In the genomic region with DNA sequence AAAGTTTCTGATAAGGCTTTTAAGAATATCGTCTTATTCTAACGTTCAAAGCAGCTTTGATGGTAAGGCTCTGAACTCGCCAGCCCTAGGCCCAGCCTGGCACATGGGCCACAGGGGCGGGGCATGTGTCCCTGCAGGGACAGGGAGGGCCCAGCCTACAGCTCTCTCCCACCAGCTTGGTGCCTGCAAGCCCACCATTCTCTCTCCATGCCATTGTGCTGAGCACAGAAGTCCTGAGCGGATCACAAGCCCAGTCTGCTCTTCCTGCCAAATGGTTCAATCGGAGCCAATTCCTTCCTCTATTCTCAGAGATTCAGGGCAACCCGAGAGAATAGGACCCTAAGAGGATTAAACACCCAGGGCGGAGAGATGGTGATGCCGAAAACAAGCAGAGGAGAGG, we compare ENCODE assay signal across 20 cellular contexts. TPM values are rescaled to one million over a fixed set of nuclear protein-coding genes. Genes with fewer than 3 reads are reported as not detected.
DNase-seq lines count a peak whose midpoint lies in the region; ATAC-seq, FAIRE-seq and TF ChIP-seq lines count a peak whose summit lies in the region.
"Had no signal": no experiment of that assay in that cellular context is flagged by ENCODE, and none has a peak within 500 bp of the region (broad histone marks: within the 10 kb centered on the region; RNA-seq: fewer than 3 reads in every experiment).

No MANE protein-coding gene starts in this region.

- peak overlapping the region; percentile 78 for H3K4me3 ChIP-seq in adipocyte (ENCODE audit: low read length)
- no peak overlapping the region for H3K4me3 ChIP-seq in esophagus squamous epithelium
- no peak overlapping the region for H3K4me3 ChIP-seq in lung
- H3K4me3 ChIP-seq: transverse colon had no signal

- no peaks in the 10 kb centered on the region for H3K36me3 Mint-ChIP-seq in activated CD8-positive, alpha-beta T cell treated with anti-CD3 and anti-CD28 coated beads for 36 hours (ENCODE audit: low read depth)
- H3K36me3 Mint-ChIP-seq: naive thymus-derived CD4-positive, alpha-beta T cell; stimulated activated effector memory CD8-positive, alpha-beta T cell treated with anti-CD3 and anti-CD28 coated beads, Interleukin-12 subunit alpha, Interleukin-12 subunit beta, amount 100 ng/mL, for 72 hours had no signal

- ATAC-seq in lung (ENCODE audit: insufficient read depth, low FRiP score) (no peak), GM21786 (IDR thresholded peaks at IDR 0.05; ENCODE audit: unreplicated experiment) (no peak)
- no peak for ATAC-seq in activated CD8-positive, alpha-beta T cell treated with anti-CD3 and anti-CD28 coated beads for 36 hours
- ATAC-seq: naive thymus-derived CD4-positive, alpha-beta T cell; stimulated activated effector memory CD8-positive, alpha-beta T cell treated with anti-CD3 and anti-CD28 coated beads, Interleukin-12 subunit alpha, Interleukin-12 subunit beta, amount 100 ng/mL, for 72 hours had no signal

- POLR2A ChIA-PET in activated CD8-positive, alpha-beta T cell treated with anti-CD3 and anti-CD28 coated beads for 36 hours (lab: Charles Lee) = no interaction called here

- no peak for FAIRE-seq in urothelium cell line (lab: Jason Lieb, UNC)
- FAIRE-seq: endometrium, GM18507 had no signal

- H3K9ac ChIP-seq in adipocyte (ENCODE audit: low read length) = peak overlapping the region; percentile 48

- no peak overlapping the region for H3K27ac Mint-ChIP-seq in activated CD8-positive, alpha-beta T cell treated with anti-CD3 and anti-CD28 coated beads for 36 hours
- H3K27ac Mint-ChIP-seq: activated CD4-positive, alpha-beta T cell treated with anti-CD3 and anti-CD28 coated beads, Interleukin-2, amount 10 ng/mL, durations not matched to agents 24 days and 14 days; naive thymus-derived CD4-positive, alpha-beta T cell; progenitor cell of endocrine pancreas; stimulated activated effector memory CD8-positive, alpha-beta T cell treated with anti-CD3 and anti-CD28 coated beads, Interleukin-12 subunit alpha, Interleukin-12 subunit beta, amount 100 ng/mL, for 72 hours had no signal

- peaks cover 19% of the 10 kb centered on the region for H3K4me1 ChIP-seq in adipocyte (ENCODE audit: control insufficient read depth, insufficient read depth, low read length)
- H3K4me1 ChIP-seq in esophagus squamous epithelium = peaks cover 3 to 27% (median 7%) of the 10 kb centered on the region in 3 donors
- peaks cover 0 to 8% of the 10 kb centered on the region in 2 donors for H3K4me1 ChIP-seq in lung (ENCODE audit: control insufficient read depth in 2 of 2, insufficient read depth in 2 of 2, low read length in 2 of 2)
- H3K4me1 ChIP-seq: transverse colon had no signal

- CTCF ChIA-PET in activated CD8-positive, alpha-beta T cell treated with anti-CD3 and anti-CD28 coated beads for 36 hours (lab: Charles Lee) = no interaction called here

- DNase-seq in adipocyte (ENCODE audit: low read depth) = no peak
- DNase-seq in esophagus squamous epithelium (lab: John Stamatoyannopoulos, UW) = no peak
- peak; percentile 28 for DNase-seq in lung (ENCODE audit: low spot score)
- peak in 29 of 49 donors; percentile 11 to 68 (median 37) for DNase-seq in substantia nigra (lab: John Stamatoyannopoulos, UW)
- DNase-seq in urothelium cell line (ENCODE audit: low spot score) = no peak
- no peak for DNase-seq in activated CD8-positive, alpha-beta T cell treated with anti-CD3 and anti-CD28 coated beads for 36 hours
- DNase-seq: activated CD4-positive, alpha-beta T cell treated with anti-CD3 and anti-CD28 coated beads, Interleukin-2, amount 10 ng/mL, durations not matched to agents 24 days and 14 days; activated CD8-positive, alpha-beta memory T cell treated with anti-CD3 and anti-CD28 coated beads, Interleukin-2, amount 50 U/mL, for 48 hours; activated gamma-delta T cell; H7; naive thymus-derived CD4-positive, alpha-beta T cell; NCI-H187 treated with DMSO at 0.1 percent for 48 hours; RPMI8226; transverse colon had no signal

- H3K9me3 Mint-ChIP-seq in activated CD8-positive, alpha-beta T cell treated with anti-CD3 and anti-CD28 coated beads for 36 hours = no peaks in the 10 kb centered on the region
- H3K9me3 Mint-ChIP-seq: activated CD4-positive, alpha-beta T cell treated with anti-CD3 and anti-CD28 coated beads, Interleukin-2, amount 10 ng/mL, durations not matched to agents 24 days and 14 days; naive thymus-derived CD4-positive, alpha-beta T cell; stimulated activated effector memory CD8-positive, alpha-beta T cell treated with anti-CD3 and anti-CD28 coated beads, Interleukin-12 subunit alpha, Interleukin-12 subunit beta, amount 100 ng/mL, for 72 hours had no signal

- TF ChIP-seq CTCF in esophagus squamous epithelium (IDR thresholded peaks at IDR 0.05) = no peak
- TF ChIP-seq CTCF in lung (IDR thresholded peaks at IDR 0.05; ENCODE audit: control extremely low read depth, extremely low read depth) = no peak
- TF ChIP-seq CTCF in activated CD8-positive, alpha-beta T cell treated with anti-CD3 and anti-CD28 coated beads for 36 hours (IDR thresholded peaks at IDR 0.05) = no peak

- intact Hi-C loops in esophagus squamous epithelium (cut with DNase I) = no loop called here
- intact Hi-C loops in activated CD8-positive, alpha-beta T cell treated with anti-CD3 and anti-CD28 coated beads for 36 hours (cut with micrococcal nuclease) = no loop called here

- TF ChIP-seq POLR2A in esophagus squamous epithelium (IDR thresholded peaks at IDR 0.05) = no peak

- H3K4me3 Mint-ChIP-seq in activated CD8-positive, alpha-beta T cell treated with anti-CD3 and anti-CD28 coated beads for 36 hours = no peak overlapping the region
- H3K4me3 Mint-ChIP-seq: activated CD4-positive, alpha-beta T cell treated with anti-CD3 and anti-CD28 coated beads, Interleukin-2, amount 10 ng/mL, durations not matched to agents 24 days and 14 days; naive thymus-derived CD4-positive, alpha-beta T cell; stimulated activated effector memory CD8-positive, alpha-beta T cell treated with anti-CD3 and anti-CD28 coated beads, Interleukin-12 subunit alpha, Interleukin-12 subunit beta, amount 100 ng/mL, for 72 hours had no signal

- 81% methylated on average over 6 of the region's 9 CpGs; no CpG with 5 or more reads in 1 of the 2 donors for WGBS in esophagus squamous epithelium, 2 donors
- WGBS in lung, 2 donors = 73 to 83% methylated on average over 9 of the region's 9 CpGs

- no peaks in the 10 kb centered on the region for H3K27me3 ChIP-seq in adipocyte (replicated peaks; ENCODE audit: control insufficient read depth, insufficient read depth, low read length)
- no peaks in the 10 kb centered on the region for H3K27me3 ChIP-seq in esophagus squamous epithelium
- no peaks in the 10 kb centered on the region for H3K27me3 ChIP-seq in lung (ENCODE audit: control insufficient read depth, insufficient read depth)
- H3K27me3 ChIP-seq: transverse colon had no signal

- no peaks in the 10 kb centered on the region for H3K4me1 Mint-ChIP-seq in activated CD8-positive, alpha-beta T cell treated with anti-CD3 and anti-CD28 coated beads for 36 hours (ENCODE audit: low read depth)
- H3K4me1 Mint-ChIP-seq: activated CD4-positive, alpha-beta T cell treated with anti-CD3 and anti-CD28 coated beads, Interleukin-2, amount 10 ng/mL, durations not matched to agents 24 days and 14 days; stimulated activated effector memory CD8-positive, alpha-beta T cell treated with anti-CD3 and anti-CD28 coated beads, Interleukin-12 subunit alpha, Interleukin-12 subunit beta, amount 100 ng/mL, for 72 hours had no signal

- H3K36me3 ChIP-seq in adipocyte (ENCODE audit: control insufficient read depth, insufficient read depth, low read length, severe bottlenecking) (no peaks in the 10 kb centered on the region), esophagus squamous epithelium (no peaks in the 10 kb centered on the region), lung (ENCODE audit: control insufficient read depth in 2 of 2, insufficient read depth in 2 of 2, low read length in 2 of 2) (no peaks in the 10 kb centered on the region)
- H3K36me3 ChIP-seq: transverse colon had no signal

- no peaks in the 10 kb centered on the region for H3K9me3 ChIP-seq in adipocyte (ENCODE audit: control insufficient read depth, low read length)
- H3K9me3 ChIP-seq in esophagus squamous epithelium = no peaks in the 10 kb centered on the region
- no peaks in the 10 kb centered on the region for H3K9me3 ChIP-seq in lung (ENCODE audit: control insufficient read depth in 2 of 2, insufficient read depth in 1 of 2, low read length in 1 of 2)
- H3K9me3 ChIP-seq: transverse colon had no signal

- peak overlapping the region in 3 of 4 donors; percentile 9 to 61 (median 58) for H3K27ac ChIP-seq in esophagus squamous epithelium
- no peak overlapping the region for H3K27ac ChIP-seq in lung (ENCODE audit: low read depth in 1 of 2, low read length in 1 of 2)
- peak overlapping the region; percentile 61 for H3K27ac ChIP-seq in substantia nigra (ENCODE audit: low read depth, low read length, poor library complexity, severe bottlenecking)
- H3K27ac ChIP-seq: HL-60, transverse colon had no signal

- H3K27me3 Mint-ChIP-seq in activated CD8-positive, alpha-beta T cell treated with anti-CD3 and anti-CD28 coated beads for 36 hours = peaks cover 5% of the 10 kb centered on the region

RNA-seq across cellular contexts. Expression of a gene that starts 50.3 kb away (rescaled TPM):
- 10 to 100 TPM; 16.5 to 76.5 (median 41.4) TPM for total RNA-seq in esophagus squamous epithelium
- total RNA-seq in lung = 10 to 100 TPM; 46.1 to 77.4 TPM
- 10 to 100 TPM in 1 of 2 donors, 1 to 10 TPM in 1; 6.8 to 12.5 TPM for polyA plus RNA-seq in lung
- total RNA-seq in activated CD8-positive, alpha-beta T cell treated with anti-CD3 and anti-CD28 coated beads for 36 hours = not detected
- total RNA-seq: activated CD4-positive, alpha-beta T cell treated with anti-CD3 and anti-CD28 coated beads, Interleukin-2, amount 10 ng/mL, durations not matched to agents 24 days and 14 days had no signal
- polyA plus RNA-seq: naive thymus-derived CD4-positive, alpha-beta T cell had no signal

Comparison
In these comparisons a context has a peak if more than half of its experiments do, and no peak if none do; other contexts are left out.
1. DNase-seq: peak in lung (single experiment) and substantia nigra (29 of 49); none in adipocyte (single experiment), esophagus squamous epithelium (single experiment), urothelium cell line (single experiment) and activated CD8-positive, alpha-beta T cell treated with anti-CD3 and anti-CD28 coated beads for 36 hours (single experiment).
2. H3K27ac ChIP-seq: peak in esophagus squamous epithelium (3 of 4) and substantia nigra (single experiment); none in lung (0 of 2).
3. RNA of a gene that starts 50.3 kb away (total RNA-seq): 46.1 to 77.4 TPM in lung and 16.5 to 76.5 TPM in esophagus squamous epithelium; not detected in activated CD8-positive, alpha-beta T cell treated with anti-CD3 and anti-CD28 coated beads for 36 hours; every median in the first group is over 10 times any median in the second.